ENCODE assay signal across 23 cellular contexts in genomic region chr5:36441215-36441614, GRCh38.
"Had no signal": no experiment of that assay in that cellular context is flagged by ENCODE, and none has a peak within 500 bp of the region (broad histone marks: within the 10 kb centered on the region; RNA-seq: fewer than 3 reads in every experiment).

No MANE protein-coding gene starts in this region.

- DNase-seq: activated CD4-positive, alpha-beta T cell treated with anti-CD3 and anti-CD28 coated beads, Interleukin-2, amount 50 U/mL, for 48 hours; activated CD8-positive, alpha-beta memory T cell treated with anti-CD3 and anti-CD28 coated beads, Interleukin-2, amount 50 U/mL, for 48 hours; activated naive CD4-positive, alpha-beta T cell; activated naive CD8-positive, alpha-beta T cell treated with anti-CD3 and anti-CD28 coated beads, Interleukin-2, amount 10 ng/mL, durations not matched to agents 7 days and 5 days; activated T-cell treated with anti-CD3 and anti-CD28 coated beads, Interleukin-2, amount 50 U/mL, for 4 hours; effector CD8-positive, alpha-beta T cell; foreskin keratinocyte; glutamatergic neuron; kidney glomerular epithelial cell; left ventricle myocardium superior; mammary epithelial cell; mucosa of descending colon; occipital lobe; posterior cingulate gyrus; retina; sigmoid colon; stimulated activated CD4-positive, alpha-beta T cell treated with anti-CD3 and anti-CD28 coated beads, Interleukin-15, amount 100 ng/mL, for 24 hours; stimulated activated CD8-positive, alpha-beta memory T cell treated with anti-CD3 and anti-CD28 coated beads, Interleukin-4, amount 100 ng/mL, for 48 hours; stimulated activated naive B cell treated with anti-CD40 and anti-IgM and Interleukin-4, amounts not matched to agents 10 μg/mL and 1 μg/mL and 100 μg/mL, for 72 hours; T-helper 9 cell; upper lobe of right lung had no signal

- H3K9me3 ChIP-seq: mucosa of descending colon, sigmoid colon, thoracic aorta, upper lobe of right lung had no signal

- H3K27me3 ChIP-seq: foreskin keratinocyte, upper lobe of right lung had no signal

- ATAC-seq: activated T-cell treated with anti-CD3 and anti-CD28 coated beads, Interleukin-2, amount 50 U/mL, for 4 hours; foreskin keratinocyte; left ventricle myocardium superior; mucosa of descending colon; stimulated activated naive B cell treated with anti-CD40 and anti-IgM and Interleukin-4, amounts not matched to agents 10 μg/mL and 1 μg/mL and 100 μg/mL, for 72 hours; upper lobe of right lung had no signal

- H3K36me3 ChIP-seq: sigmoid colon, thoracic aorta, upper lobe of right lung had no signal

- H3K4me2 ChIP-seq: smooth muscle cell had no signal

- H3K4me3 ChIP-seq: mucosa of descending colon, sigmoid colon, smooth muscle cell, thoracic aorta, upper lobe of right lung had no signal

- H3K4me1 ChIP-seq: sigmoid colon had no signal

- H3K27ac ChIP-seq: sigmoid colon, thoracic aorta, upper lobe of right lung had no signal
